ENCODE assay signal across 24 cellular contexts in genomic region chr1:192201303-192201702, GRCh38. TPM values are rescaled to one million over a fixed set of nuclear protein-coding genes. Genes with fewer than 3 reads are reported as not detected.
"Had no signal": no experiment of that assay in that cellular context is flagged by ENCODE, and none has a peak within 500 bp of the region (broad histone marks: within the 10 kb centered on the region; RNA-seq: fewer than 3 reads in every experiment).

No MANE protein-coding gene starts in this region.

- H3K36me3 ChIP-seq: colonic mucosa, esophagus squamous epithelium, gastroesophageal sphincter, spleen, stomach, thoracic aorta had no signal

- H3K9me3 ChIP-seq: colonic mucosa, thoracic aorta had no signal

- H3K4me1 ChIP-seq: colonic mucosa, esophagus squamous epithelium, gastroesophageal sphincter, parathyroid adenoma, spleen, stomach had no signal

- DNase-seq: colonic mucosa; dermis blood vessel endothelial cell; esophagus squamous epithelium; foreskin fibroblast; glutamatergic neuron; left colon; left ventricle myocardium superior; mesenchymal stem cell; naive B cell; stimulated activated CD4-positive, alpha-beta T cell treated with anti-CD3 and anti-CD28 coated beads, Interleukin-15, amount 100 ng/mL, for 24 hours; stimulated activated CD4-positive, alpha-beta T cell treated with anti-CD3 and anti-CD28 coated beads, Interleukin-1b, Interleukin-23, amount 100 ng/mL, for 48 hours; stimulated activated CD4-positive, alpha-beta T cell treated with anti-CD3 and anti-CD28 coated beads, Interleukin-4, amount 100 ng/mL, for 24 hours; stimulated activated naive B cell treated with anti-CD40 and anti-IgM and Interleukin-4, amounts not matched to agents 10 μg/mL and 1 μg/mL and 100 μg/mL, for 72 hours; stomach; substantia nigra; trophoblast cell had no signal

- H3K9ac ChIP-seq: parathyroid adenoma had no signal

- ATAC-seq: gastroesophageal sphincter; left colon; left ventricle myocardium superior; sciatic nerve; stimulated activated naive B cell treated with anti-CD40 and anti-IgM and Interleukin-4, amounts not matched to agents 10 μg/mL and 1 μg/mL and 100 μg/mL, for 72 hours had no signal

- H3K4me3 ChIP-seq: colonic mucosa, esophagus squamous epithelium, gastroesophageal sphincter, lung, spleen, stomach, thoracic aorta had no signal

- H3K27ac ChIP-seq: colonic mucosa, esophagus squamous epithelium, gastroesophageal sphincter, parathyroid adenoma, spleen, stomach, thoracic aorta had no signal

RNA-seq across cellular contexts. Expression of gene RGS18, which starts 43.0 kb away (rescaled TPM):
- total RNA-seq: dermis blood vessel endothelial cell, epithelial cell of proximal tubule, kidney epithelial cell had no signal
